In genomic region chr4:122633211-122633610, GRCh38 we compare ENCODE assay signal across 24 cellular contexts. TPM values are rescaled to one million over a fixed set of nuclear protein-coding genes. Genes with fewer than 3 reads are reported as not detected.
DNase-seq lines count a peak whose midpoint lies in the region; ATAC-seq, FAIRE-seq and TF ChIP-seq lines count a peak whose summit lies in the region.
"Had no signal": no experiment of that assay in that cellular context is flagged by ENCODE, and none has a peak within 500 bp of the region (broad histone marks: within the 10 kb centered on the region; RNA-seq: fewer than 3 reads in every experiment).

No MANE protein-coding gene starts in this region.

- H3K36me3 Mint-ChIP-seq in activated CD8-positive, alpha-beta memory T cell treated with anti-CD3 and anti-CD28 coated beads, Interleukin-2, amount 10 ng/mL, durations not matched to agents 7 days and 5 days = peaks cover 3% of the 10 kb centered on the region
- no peaks in the 10 kb centered on the region for H3K36me3 Mint-ChIP-seq in activated T-helper 2 cell treated with anti-CD3 and anti-CD28 coated beads, Interferon-gamma antibody, Interleukin-2, Interleukin-4, amounts not matched to agents 10 μg/mL and 5 μg/mL and 100 μg/mL, durations not matched to agents 14 hours and 24 hours and 36 hours (ENCODE audit: low read depth)
- H3K36me3 Mint-ChIP-seq: CD14-positive monocyte; stimulated activated naive B cell treated with anti-CD40 and anti-IgM and Interleukin-4, amounts not matched to agents 10 μg/mL and 1 μg/mL and 100 μg/mL, for 72 hours had no signal

- no peak overlapping the region for H3K27ac Mint-ChIP-seq in activated CD8-positive, alpha-beta memory T cell treated with anti-CD3 and anti-CD28 coated beads, Interleukin-2, amount 10 ng/mL, durations not matched to agents 7 days and 5 days
- H3K27ac Mint-ChIP-seq in activated T-helper 2 cell treated with anti-CD3 and anti-CD28 coated beads, Interferon-gamma antibody, Interleukin-2, Interleukin-4, amounts not matched to agents 10 μg/mL and 5 μg/mL and 100 μg/mL, durations not matched to agents 14 hours and 24 hours and 36 hours = peak overlapping the region; percentile 7
- H3K27ac Mint-ChIP-seq: activated naive CD4-positive, alpha-beta T cell treated with anti-CD3 and anti-CD28 coated beads, Interleukin-2, amount 50 U/mL, for 72 hours; CD14-positive monocyte; endodermal cell; nephron; stimulated activated naive B cell treated with anti-CD40 and anti-IgM and Interleukin-4, amounts not matched to agents 10 μg/mL and 1 μg/mL and 100 μg/mL, for 72 hours had no signal

- DNase-seq in activated CD8-positive, alpha-beta memory T cell treated with anti-CD3 and anti-CD28 coated beads, Interleukin-2, amount 10 ng/mL, durations not matched to agents 7 days and 5 days = no peak
- no peak for DNase-seq in activated CD8-positive, alpha-beta memory T cell treated with anti-CD3 and anti-CD28 coated beads, Interleukin-2, amount 50 U/mL, for 48 hours
- no peak for DNase-seq in GM12892 (ENCODE audit: insufficient read length)
- DNase-seq in activated T-helper 2 cell treated with anti-CD3 and anti-CD28 coated beads, Interferon-gamma antibody, Interleukin-2, Interleukin-4, amounts not matched to agents 10 μg/mL and 5 μg/mL and 100 μg/mL, durations not matched to agents 14 hours and 24 hours and 36 hours (ENCODE audit: low spot score) = no peak
- peak; percentile 8 to 39 for DNase-seq in foreskin fibroblast
- DNase-seq: activated CD4-positive, alpha-beta T cell treated with anti-CD3 and anti-CD28 coated beads for 48 hours; endodermal cell; GDM1; left ventricle myocardium inferior; midbrain; NCI-H2107; NCI-H510A; posterior cingulate gyrus; stimulated activated naive B cell treated with anti-CD40 and anti-IgM and Interleukin-4, amounts not matched to agents 10 μg/mL and 1 μg/mL and 100 μg/mL, for 72 hours; tibial artery had no signal

- ATAC-seq in activated CD8-positive, alpha-beta memory T cell treated with anti-CD3 and anti-CD28 coated beads, Interleukin-2, amount 10 ng/mL, durations not matched to agents 7 days and 5 days = peak; percentile 58
- ATAC-seq in GM18907 (IDR thresholded peaks at IDR 0.05; ENCODE audit: unreplicated experiment) = no peak
- ATAC-seq in HG03520 (IDR thresholded peaks at IDR 0.05; ENCODE audit: unreplicated experiment) = no peak
- no peak for ATAC-seq in HG03039 (IDR thresholded peaks at IDR 0.05; ENCODE audit: unreplicated experiment)

- CTCF ChIA-PET in activated CD8-positive, alpha-beta memory T cell treated with anti-CD3 and anti-CD28 coated beads, Interleukin-2, amount 10 ng/mL, durations not matched to agents 7 days and 5 days (lab: Charles Lee) = no interaction called here

- intact Hi-C loops in activated T-helper 2 cell treated with anti-CD3 and anti-CD28 coated beads, Interferon-gamma antibody, Interleukin-2, Interleukin-4, amounts not matched to agents 10 μg/mL and 5 μg/mL and 100 μg/mL, durations not matched to agents 14 hours and 24 hours and 36 hours (cut with micrococcal nuclease) = no loop called here

- peaks cover 34% of the 10 kb centered on the region for H3K4me1 Mint-ChIP-seq in activated CD8-positive, alpha-beta memory T cell treated with anti-CD3 and anti-CD28 coated beads, Interleukin-2, amount 10 ng/mL, durations not matched to agents 7 days and 5 days
- peaks cover 13% of the 10 kb centered on the region for H3K4me1 Mint-ChIP-seq in activated T-helper 2 cell treated with anti-CD3 and anti-CD28 coated beads, Interferon-gamma antibody, Interleukin-2, Interleukin-4, amounts not matched to agents 10 μg/mL and 5 μg/mL and 100 μg/mL, durations not matched to agents 14 hours and 24 hours and 36 hours (ENCODE audit: low read depth)
- H3K4me1 Mint-ChIP-seq: endodermal cell; stimulated activated naive B cell treated with anti-CD40 and anti-IgM and Interleukin-4, amounts not matched to agents 10 μg/mL and 1 μg/mL and 100 μg/mL, for 72 hours had no signal

- no peak for TF ChIP-seq CTCF in foreskin fibroblast (IDR thresholded peaks at IDR 0.05; ENCODE audit: low read depth, low read length)

- no peak overlapping the region for H3K4me3 Mint-ChIP-seq in activated CD8-positive, alpha-beta memory T cell treated with anti-CD3 and anti-CD28 coated beads, Interleukin-2, amount 10 ng/mL, durations not matched to agents 7 days and 5 days
- no peak overlapping the region for H3K4me3 Mint-ChIP-seq in activated T-helper 2 cell treated with anti-CD3 and anti-CD28 coated beads, Interferon-gamma antibody, Interleukin-2, Interleukin-4, amounts not matched to agents 10 μg/mL and 5 μg/mL and 100 μg/mL, durations not matched to agents 14 hours and 24 hours and 36 hours (ENCODE audit: low read depth)
- H3K4me3 Mint-ChIP-seq: CD14-positive monocyte; endodermal cell; nephron; stimulated activated naive B cell treated with anti-CD40 and anti-IgM and Interleukin-4, amounts not matched to agents 10 μg/mL and 1 μg/mL and 100 μg/mL, for 72 hours had no signal

- TF ChIP-seq POLR2A in GM12892 (IDR thresholded peaks at IDR 0.05; ENCODE audit: low read depth, low read length) = no peak

- FAIRE-seq in GM12892 (lab: Jason Lieb, UNC) = peak; percentile 50
- FAIRE-seq: GM19239 had no signal

- H3K9me3 Mint-ChIP-seq in activated CD8-positive, alpha-beta memory T cell treated with anti-CD3 and anti-CD28 coated beads, Interleukin-2, amount 10 ng/mL, durations not matched to agents 7 days and 5 days (ENCODE audit: low read depth) = peaks cover 3% of the 10 kb centered on the region
- H3K9me3 Mint-ChIP-seq in activated T-helper 2 cell treated with anti-CD3 and anti-CD28 coated beads, Interferon-gamma antibody, Interleukin-2, Interleukin-4, amounts not matched to agents 10 μg/mL and 5 μg/mL and 100 μg/mL, durations not matched to agents 14 hours and 24 hours and 36 hours = peaks cover 7% of the 10 kb centered on the region
- H3K9me3 Mint-ChIP-seq: endodermal cell, nephron had no signal

- peaks cover 8% of the 10 kb centered on the region for H3K27me3 Mint-ChIP-seq in activated CD8-positive, alpha-beta memory T cell treated with anti-CD3 and anti-CD28 coated beads, Interleukin-2, amount 10 ng/mL, durations not matched to agents 7 days and 5 days
- no peaks in the 10 kb centered on the region for H3K27me3 Mint-ChIP-seq in activated T-helper 2 cell treated with anti-CD3 and anti-CD28 coated beads, Interferon-gamma antibody, Interleukin-2, Interleukin-4, amounts not matched to agents 10 μg/mL and 5 μg/mL and 100 μg/mL, durations not matched to agents 14 hours and 24 hours and 36 hours (ENCODE audit: low read depth)

- no peak overlapping the region for H3K4me3 ChIP-seq in foreskin fibroblast (ENCODE audit: low read depth in 1 of 2, low read length in 2 of 2)
- H3K4me3 ChIP-seq: left ventricle myocardium inferior, tibial artery had no signal

RNA-seq across cellular contexts. Expression of gene IL21, which starts 12.3 kb away (rescaled TPM):
- total RNA-seq in activated CD8-positive, alpha-beta memory T cell treated with anti-CD3 and anti-CD28 coated beads, Interleukin-2, amount 10 ng/mL, durations not matched to agents 7 days and 5 days = under 1 TPM; 0.09 to 0.52 TPM
- polyA plus RNA-seq in GM12892 (2012; ENCODE audit: missing spikeins) = not detected
- total RNA-seq in activated T-helper 2 cell treated with anti-CD3 and anti-CD28 coated beads, Interferon-gamma antibody, Interleukin-2, Interleukin-4, amounts not matched to agents 10 μg/mL and 5 μg/mL and 100 μg/mL, durations not matched to agents 14 hours and 24 hours and 36 hours = 14.5 TPM in 2 replicates
- total RNA-seq: endodermal cell, H4, left ventricle myocardium inferior, MCF 10A had no signal
- polyA plus RNA-seq: CD14-positive monocyte had no signal

Comparison
In these comparisons a context has a peak if more than half of its experiments do, and no peak if none do; other contexts are left out.
1. DNase-seq: peak in foreskin fibroblast (2 of 2); none in activated CD8-positive, alpha-beta memory T cell treated with anti-CD3 and anti-CD28 coated beads, Interleukin-2, amount 10 ng/mL, durations not matched to agents 7 days and 5 days (single experiment), activated CD8-positive, alpha-beta memory T cell treated with anti-CD3 and anti-CD28 coated beads, Interleukin-2, amount 50 U/mL, for 48 hours (single experiment), GM12892 (single experiment) and activated T-helper 2 cell treated with anti-CD3 and anti-CD28 coated beads, Interferon-gamma antibody, Interleukin-2, Interleukin-4, amounts not matched to agents 10 μg/mL and 5 μg/mL and 100 μg/mL, durations not matched to agents 14 hours and 24 hours and 36 hours (single experiment).
2. RNA of gene IL21, which starts 12.3 kb away (total RNA-seq): 14.5 TPM in activated T-helper 2 cell treated with anti-CD3 and anti-CD28 coated beads, Interferon-gamma antibody, Interleukin-2, Interleukin-4, amounts not matched to agents 10 μg/mL and 5 μg/mL and 100 μg/mL, durations not matched to agents 14 hours and 24 hours and 36 hours; 0.09 to 0.52 TPM in activated CD8-positive, alpha-beta memory T cell treated with anti-CD3 and anti-CD28 coated beads, Interleukin-2, amount 10 ng/mL, durations not matched to agents 7 days and 5 days; every median in the first group is over 10 times any median in the second.